ENCODE assay signal across 1 cellular context in genomic region chr7:106074257-106074656, GRCh38.
A peak's percentile ranks its signal among the peaks of the same experiment; 100 is the strongest.
TF ChIP-seq lines count a peak whose summit lies in the region.

No MANE protein-coding gene starts in this region.

TF ChIP-seq in GM12878, 131 proteins besides CTCF, POLR2A, EP300 and RAD21 (continues in another document):
- no peak for TF ChIP-seq ZZZ3 (IDR thresholded peaks at IDR 0.05; ENCODE audit: control insufficient read depth, insufficient read length, low read depth)
- TF ChIP-seq BHLHE40 (IDR thresholded peaks at IDR 0.05; ENCODE audit: borderline replicate concordance in 1 of 2, low read depth in 2 of 2, low read length in 1 of 2): 0 out of 4 replicates have a peak, but pooled peaks of 1 of the 2 experiments have one; percentile 7
- TF ChIP-seq NKRF (conservative IDR thresholded peaks at IDR 0.05): no peak
- TF ChIP-seq HSF1 (IDR thresholded peaks at IDR 0.05; ENCODE audit: low read depth, low read length): no peak
- no peak for TF ChIP-seq TCF3 (IDR thresholded peaks at IDR 0.05; ENCODE audit: borderline replicate concordance, insufficient read depth, low read depth, low read length)
- TF ChIP-seq ZNF687 (IDR thresholded peaks at IDR 0.05): no peak
- 0 out of 4 replicates have a peak, but pooled peaks of 1 of the 2 experiments have one; percentile 45 for TF ChIP-seq ETV6 (conservative IDR thresholded peaks at IDR 0.05 in 1 of 2, IDR thresholded peaks at IDR 0.05 in 1 of 2; ENCODE audit: borderline replicate concordance in 1 of 2, low read depth in 1 of 2)
- TF ChIP-seq IKZF2 (IDR thresholded peaks at IDR 0.05): 0 out of 4 replicates have a peak, but pooled peaks have one; percentile 17 to 23
- TF ChIP-seq BCL3 (IDR thresholded peaks at IDR 0.05; ENCODE audit: borderline replicate concordance, insufficient read depth, low read depth, low read length, poor library complexity, severe bottlenecking): no peak
- no peak for TF ChIP-seq SUZ12 (IDR thresholded peaks at IDR 0.05; ENCODE audit: unreplicated experiment)
- TF ChIP-seq NFIC (IDR thresholded peaks at IDR 0.05; ENCODE audit: low read depth, low read length): peak; percentile 37; the same call in 1 of the 2 replicates
- peak; percentile 42; the same call in 1 of the 2 replicates for TF ChIP-seq FOXM1 (IDR thresholded peaks at IDR 0.05; ENCODE audit: low read depth, low read length)
- TF ChIP-seq ZNF217 (IDR thresholded peaks at IDR 0.05): no peak
- TF ChIP-seq RUNX3 (IDR thresholded peaks at IDR 0.05; ENCODE audit: low read length): peak; percentile 61
- no peak for TF ChIP-seq SMAD1 (IDR thresholded peaks at IDR 0.05; ENCODE audit: low read depth, partially characterized antibody)
- no peak for TF ChIP-seq KAT2A (conservative IDR thresholded peaks at IDR 0.05; ENCODE audit: control insufficient read depth, low read depth, low read length)
- TF ChIP-seq EED (IDR thresholded peaks at IDR 0.05; ENCODE audit: low read depth): peak; percentile 56
- TF ChIP-seq ATF7 (IDR thresholded peaks at IDR 0.05; ENCODE audit: low read depth): no peak
- no peak for TF ChIP-seq RCOR1 (conservative IDR thresholded peaks at IDR 0.05; ENCODE audit: low read depth, low read length)
- TF ChIP-seq BCLAF1 (IDR thresholded peaks at IDR 0.05): no peak
- TF ChIP-seq PRDM15 (CRISPR knock-in tag; IDR thresholded peaks at IDR 0.05): no peak
- TF ChIP-seq CREM (IDR thresholded peaks at IDR 0.05; ENCODE audit: low read depth): peak; percentile 47; the same call in 1 of the 2 replicates
- no peak for TF ChIP-seq ZBTB40 (IDR thresholded peaks at IDR 0.05; ENCODE audit: borderline replicate concordance)
- TF ChIP-seq MEF2B (IDR thresholded peaks at IDR 0.05; ENCODE audit: partially characterized antibody, poor library complexity, severe bottlenecking): no peak
- no peak for TF ChIP-seq MYC (IDR thresholded peaks at IDR 0.05; ENCODE audit: insufficient read depth, insufficient read length, insufficient replicate concordance, low read length, severe bottlenecking)
- TF ChIP-seq BRCA1 (IDR thresholded peaks at IDR 0.05; ENCODE audit: low read depth, low read length): no peak
- TF ChIP-seq HDAC2 (IDR thresholded peaks at IDR 0.05): no peak
- no peak for TF ChIP-seq ZBTB33 (IDR thresholded peaks at IDR 0.05)
- no peak for TF ChIP-seq IRF3 (IDR thresholded peaks at IDR 0.05)
- TF ChIP-seq SUPT20H (IDR thresholded peaks at IDR 0.05; ENCODE audit: borderline replicate concordance, control insufficient read depth, low read depth, low read length): no peak
- TF ChIP-seq PAX5 (IDR thresholded peaks at IDR 0.05; ENCODE audit: borderline replicate concordance, low read depth, low read length): peak; percentile 42; the same call in 1 of the 2 replicates
